ENCODE assay signal across 1 cellular context in the genomic region with DNA sequence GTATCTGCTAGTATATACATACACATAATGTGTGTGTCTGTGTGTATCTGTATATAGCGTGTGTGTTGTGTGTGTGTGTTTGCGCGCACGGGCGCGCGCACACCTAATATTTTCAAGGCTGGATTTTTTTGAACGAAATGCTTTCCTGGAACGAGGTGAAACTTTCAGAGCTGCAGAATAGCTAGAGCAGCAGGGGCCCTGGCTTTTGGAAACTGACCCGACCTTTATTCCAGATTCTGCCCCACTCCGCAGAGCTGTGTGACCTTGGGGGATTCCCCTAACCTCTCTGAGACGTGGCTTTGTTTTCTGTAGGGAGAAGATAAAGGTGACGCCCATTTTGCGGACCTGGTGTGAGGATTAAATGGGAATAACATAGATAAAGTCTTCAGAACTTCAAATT.
A peak's percentile ranks its signal among the peaks of the same experiment; 100 is the strongest.
TF ChIP-seq lines count a peak whose summit lies in the region.

No MANE protein-coding gene starts in this region.

TF ChIP-seq in HepG2, 621 proteins besides CTCF, POLR2A, EP300 and RAD21 (continued from another document and continues in another):
- TF ChIP-seq, protein P1, sequence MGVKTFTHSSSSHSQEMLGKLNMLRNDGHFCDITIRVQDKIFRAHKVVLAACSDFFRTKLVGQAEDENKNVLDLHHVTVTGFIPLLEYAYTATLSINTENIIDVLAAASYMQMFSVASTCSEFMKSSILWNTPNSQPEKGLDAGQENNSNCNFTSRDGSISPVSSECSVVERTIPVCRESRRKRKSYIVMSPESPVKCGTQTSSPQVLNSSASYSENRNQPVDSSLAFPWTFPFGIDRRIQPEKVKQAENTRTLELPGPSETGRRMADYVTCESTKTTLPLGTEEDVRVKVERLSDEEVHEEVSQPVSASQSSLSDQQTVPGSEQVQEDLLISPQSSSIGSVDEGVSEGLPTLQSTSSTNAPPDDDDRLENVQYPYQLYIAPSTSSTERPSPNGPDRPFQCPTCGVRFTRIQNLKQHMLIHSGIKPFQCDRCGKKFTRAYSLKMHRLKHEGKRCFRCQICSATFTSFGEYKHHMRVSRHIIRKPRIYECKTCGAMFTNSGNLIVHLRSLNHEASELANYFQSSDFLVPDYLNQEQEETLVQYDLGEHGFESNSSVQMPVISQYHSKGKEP (CRISPR knock-in tag; IDR thresholded peaks at IDR 0.05): no peak
- TF ChIP-seq HOXA5 (CRISPR knock-in tag; IDR thresholded peaks at IDR 0.05) (no peak), HIVEP1 (CRISPR knock-in tag; IDR thresholded peaks at IDR 0.05) (no peak), ZFP36 (IDR thresholded peaks at IDR 0.05; ENCODE audit: borderline replicate concordance, low read depth, low read length, partially characterized antibody) (peak; percentile 69), ZNF580 (CRISPR knock-in tag; IDR thresholded peaks at IDR 0.05; ENCODE audit: borderline replicate concordance, low read depth) (no peak; the same call in 1 of the 2 replicates), ATF7 (IDR thresholded peaks at IDR 0.05) (no peak), ATF7 (CRISPR knock-in tag; IDR thresholded peaks at IDR 0.05) (no peak), ZNF468 (CRISPR knock-in tag; IDR thresholded peaks at IDR 0.05) (no peak), NAIF1 (CRISPR knock-in tag; IDR thresholded peaks at IDR 0.05; ENCODE audit: borderline replicate concordance) (peak; percentile 46; the same call in 1 of the 2 replicates), EED (CRISPR knock-in tag; IDR thresholded peaks at IDR 0.05) (no peak), KDM5A (IDR thresholded peaks at IDR 0.05; ENCODE audit: borderline replicate concordance, low read length) (peak; percentile 6; the same call in 1 of the 2 replicates), HMG20B (CRISPR knock-in tag; conservative IDR thresholded peaks at IDR 0.05) (no peak), HDAC2 (CRISPR knock-in tag; IDR thresholded peaks at IDR 0.05) (peak; percentile 47; the same call in 1 of the 2 replicates), CCAR2 (optimal IDR thresholded peaks at IDR 0.05; ENCODE audit: low read depth, low read length) (no peak), YY1 (IDR thresholded peaks at IDR 0.05; ENCODE audit: insufficient read depth, insufficient replicate concordance, low read depth, low read length) (no peak), FOSL1 (CRISPR knock-in tag; IDR thresholded peaks at IDR 0.05; ENCODE audit: borderline replicate concordance) (no peak), SSRP1 (CRISPR knock-in tag; IDR thresholded peaks at IDR 0.05) (no peak), ATAD3A (CRISPR knock-in tag; IDR thresholded peaks at IDR 0.05) (no peak), ZNF18 (CRISPR knock-in tag; IDR thresholded peaks at IDR 0.05; ENCODE audit: insufficient replicate concordance) (peak; percentile 36), GLI4 (CRISPR knock-in tag; IDR thresholded peaks at IDR 0.05; ENCODE audit: borderline replicate concordance) (no peak), ETV6 (CRISPR knock-in tag; conservative IDR thresholded peaks at IDR 0.05) (no peak), ZNF670 (CRISPR knock-in tag; IDR thresholded peaks at IDR 0.05; ENCODE audit: borderline replicate concordance) (no peak), ETV5 (CRISPR knock-in tag; IDR thresholded peaks at IDR 0.05; ENCODE audit: borderline replicate concordance) (no peak), POLR2AphosphoS5 (IDR thresholded peaks at IDR 0.05; ENCODE audit: low read depth, low read length) (peak; percentile 30; the same call in 1 of the 2 replicates), ZNF460 (CRISPR knock-in tag; IDR thresholded peaks at IDR 0.05; ENCODE audit: borderline replicate concordance) (no peak), SRSF9 (IDR thresholded peaks at IDR 0.05; ENCODE audit: borderline replicate concordance, insufficient read depth, low read depth, low read length, poor library complexity, severe bottlenecking) (no peak), HNRNPL (IDR thresholded peaks at IDR 0.05; ENCODE audit: low read depth, low read length) (no peak), SPEN (CRISPR knock-in tag; IDR thresholded peaks at IDR 0.05; ENCODE audit: low read depth) (no peak), ZBTB20 (CRISPR knock-in tag; IDR thresholded peaks at IDR 0.05; ENCODE audit: borderline replicate concordance, low read depth) (no peak), THRA (CRISPR knock-in tag; IDR thresholded peaks at IDR 0.05; ENCODE audit: borderline replicate concordance) (no peak), ZNF383 (CRISPR knock-in tag; IDR thresholded peaks at IDR 0.05; ENCODE audit: borderline replicate concordance) (no peak), KDM1A (CRISPR knock-in tag; IDR thresholded peaks at IDR 0.05) (peak; percentile 79; the same call in 1 of the 2 replicates), KLF13 (CRISPR knock-in tag; IDR thresholded peaks at IDR 0.05) (no peak), ASH2L (IDR thresholded peaks at IDR 0.05; ENCODE audit: insufficient read length, low read depth, low read length) (peak; percentile 1), ZNF678 (CRISPR knock-in tag; IDR thresholded peaks at IDR 0.05) (no peak), NFIB (CRISPR knock-in tag; IDR thresholded peaks at IDR 0.05; ENCODE audit: borderline replicate concordance) (no peak)
- TF ChIP-seq, protein P2, sequence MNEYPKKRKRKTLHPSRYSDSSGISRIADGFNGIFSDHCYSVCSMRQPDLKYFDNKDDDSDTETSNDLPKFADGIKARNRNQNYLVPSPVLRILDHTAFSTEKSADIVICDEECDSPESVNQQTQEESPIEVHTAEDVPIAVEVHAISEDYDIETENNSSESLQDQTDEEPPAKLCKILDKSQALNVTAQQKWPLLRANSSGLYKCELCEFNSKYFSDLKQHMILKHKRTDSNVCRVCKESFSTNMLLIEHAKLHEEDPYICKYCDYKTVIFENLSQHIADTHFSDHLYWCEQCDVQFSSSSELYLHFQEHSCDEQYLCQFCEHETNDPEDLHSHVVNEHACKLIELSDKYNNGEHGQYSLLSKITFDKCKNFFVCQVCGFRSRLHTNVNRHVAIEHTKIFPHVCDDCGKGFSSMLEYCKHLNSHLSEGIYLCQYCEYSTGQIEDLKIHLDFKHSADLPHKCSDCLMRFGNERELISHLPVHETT (CRISPR knock-in tag; conservative IDR thresholded peaks at IDR 0.05): no peak
- TF ChIP-seq, protein P3, sequence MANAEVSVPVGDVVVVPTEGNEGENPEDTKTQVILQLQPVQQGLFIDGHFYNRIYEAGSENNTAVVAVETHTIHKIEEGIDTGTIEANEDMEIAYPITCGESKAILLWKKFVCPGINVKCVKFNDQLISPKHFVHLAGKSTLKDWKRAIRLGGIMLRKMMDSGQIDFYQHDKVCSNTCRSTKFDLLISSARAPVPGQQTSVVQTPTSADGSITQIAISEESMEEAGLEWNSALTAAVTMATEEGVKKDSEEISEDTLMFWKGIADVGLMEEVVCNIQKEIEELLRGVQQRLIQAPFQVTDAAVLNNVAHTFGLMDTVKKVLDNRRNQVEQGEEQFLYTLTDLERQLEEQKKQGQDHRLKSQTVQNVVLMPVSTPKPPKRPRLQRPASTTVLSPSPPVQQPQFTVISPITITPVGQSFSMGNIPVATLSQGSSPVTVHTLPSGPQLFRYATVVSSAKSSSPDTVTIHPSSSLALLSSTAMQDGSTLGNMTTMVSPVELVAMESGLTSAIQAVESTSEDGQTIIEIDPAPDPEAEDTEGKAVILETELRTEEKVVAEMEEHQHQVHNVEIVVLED (CRISPR knock-in tag; IDR thresholded peaks at IDR 0.05; ENCODE audit: borderline replicate concordance): no peak; the same call in 1 of the 2 replicates
- TF ChIP-seq, protein P4, sequence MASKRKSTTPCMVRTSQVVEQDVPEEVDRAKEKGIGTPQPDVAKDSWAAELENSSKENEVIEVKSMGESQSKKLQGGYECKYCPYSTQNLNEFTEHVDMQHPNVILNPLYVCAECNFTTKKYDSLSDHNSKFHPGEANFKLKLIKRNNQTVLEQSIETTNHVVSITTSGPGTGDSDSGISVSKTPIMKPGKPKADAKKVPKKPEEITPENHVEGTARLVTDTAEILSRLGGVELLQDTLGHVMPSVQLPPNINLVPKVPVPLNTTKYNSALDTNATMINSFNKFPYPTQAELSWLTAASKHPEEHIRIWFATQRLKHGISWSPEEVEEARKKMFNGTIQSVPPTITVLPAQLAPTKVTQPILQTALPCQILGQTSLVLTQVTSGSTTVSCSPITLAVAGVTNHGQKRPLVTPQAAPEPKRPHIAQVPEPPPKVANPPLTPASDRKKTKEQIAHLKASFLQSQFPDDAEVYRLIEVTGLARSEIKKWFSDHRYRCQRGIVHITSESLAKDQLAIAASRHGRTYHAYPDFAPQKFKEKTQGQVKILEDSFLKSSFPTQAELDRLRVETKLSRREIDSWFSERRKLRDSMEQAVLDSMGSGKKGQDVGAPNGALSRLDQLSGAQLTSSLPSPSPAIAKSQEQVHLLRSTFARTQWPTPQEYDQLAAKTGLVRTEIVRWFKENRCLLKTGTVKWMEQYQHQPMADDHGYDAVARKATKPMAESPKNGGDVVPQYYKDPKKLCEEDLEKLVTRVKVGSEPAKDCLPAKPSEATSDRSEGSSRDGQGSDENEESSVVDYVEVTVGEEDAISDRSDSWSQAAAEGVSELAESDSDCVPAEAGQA (IDR thresholded peaks at IDR 0.05; ENCODE audit: low read depth): no peak
- TF ChIP-seq, protein P4 (CRISPR knock-in tag; IDR thresholded peaks at IDR 0.05; ENCODE audit: borderline replicate concordance): no peak
- TF ChIP-seq, protein P5, sequence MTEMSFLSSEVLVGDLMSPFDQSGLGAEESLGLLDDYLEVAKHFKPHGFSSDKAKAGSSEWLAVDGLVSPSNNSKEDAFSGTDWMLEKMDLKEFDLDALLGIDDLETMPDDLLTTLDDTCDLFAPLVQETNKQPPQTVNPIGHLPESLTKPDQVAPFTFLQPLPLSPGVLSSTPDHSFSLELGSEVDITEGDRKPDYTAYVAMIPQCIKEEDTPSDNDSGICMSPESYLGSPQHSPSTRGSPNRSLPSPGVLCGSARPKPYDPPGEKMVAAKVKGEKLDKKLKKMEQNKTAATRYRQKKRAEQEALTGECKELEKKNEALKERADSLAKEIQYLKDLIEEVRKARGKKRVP (CRISPR knock-in tag; IDR thresholded peaks at IDR 0.05): 0 out of 4 replicates have a peak, but pooled peaks of 1 of the 2 experiments have one; percentile 2
- TF ChIP-seq, protein P6, sequence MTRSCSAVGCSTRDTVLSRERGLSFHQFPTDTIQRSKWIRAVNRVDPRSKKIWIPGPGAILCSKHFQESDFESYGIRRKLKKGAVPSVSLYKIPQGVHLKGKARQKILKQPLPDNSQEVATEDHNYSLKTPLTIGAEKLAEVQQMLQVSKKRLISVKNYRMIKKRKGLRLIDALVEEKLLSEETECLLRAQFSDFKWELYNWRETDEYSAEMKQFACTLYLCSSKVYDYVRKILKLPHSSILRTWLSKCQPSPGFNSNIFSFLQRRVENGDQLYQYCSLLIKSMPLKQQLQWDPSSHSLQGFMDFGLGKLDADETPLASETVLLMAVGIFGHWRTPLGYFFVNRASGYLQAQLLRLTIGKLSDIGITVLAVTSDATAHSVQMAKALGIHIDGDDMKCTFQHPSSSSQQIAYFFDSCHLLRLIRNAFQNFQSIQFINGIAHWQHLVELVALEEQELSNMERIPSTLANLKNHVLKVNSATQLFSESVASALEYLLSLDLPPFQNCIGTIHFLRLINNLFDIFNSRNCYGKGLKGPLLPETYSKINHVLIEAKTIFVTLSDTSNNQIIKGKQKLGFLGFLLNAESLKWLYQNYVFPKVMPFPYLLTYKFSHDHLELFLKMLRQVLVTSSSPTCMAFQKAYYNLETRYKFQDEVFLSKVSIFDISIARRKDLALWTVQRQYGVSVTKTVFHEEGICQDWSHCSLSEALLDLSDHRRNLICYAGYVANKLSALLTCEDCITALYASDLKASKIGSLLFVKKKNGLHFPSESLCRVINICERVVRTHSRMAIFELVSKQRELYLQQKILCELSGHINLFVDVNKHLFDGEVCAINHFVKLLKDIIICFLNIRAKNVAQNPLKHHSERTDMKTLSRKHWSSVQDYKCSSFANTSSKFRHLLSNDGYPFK (CRISPR knock-in tag; IDR thresholded peaks at IDR 0.05; ENCODE audit: borderline replicate concordance): no peak
- TF ChIP-seq, protein P7, sequence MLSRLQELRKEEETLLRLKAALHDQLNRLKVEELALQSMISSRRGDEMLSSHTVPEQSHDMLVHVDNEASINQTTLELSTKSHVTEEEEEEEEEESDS (CRISPR knock-in tag; IDR thresholded peaks at IDR 0.05; ENCODE audit: borderline replicate concordance): no peak
